18 cellular contexts compared by ENCODE assay signal in genomic region chr7:44434201-44434600, GRCh38. TPM values are rescaled to one million over a fixed set of nuclear protein-coding genes. Genes with fewer than 3 reads are reported as not detected.
DNase-seq lines count a peak whose midpoint lies in the region; ATAC-seq and TF ChIP-seq lines count a peak whose summit lies in the region.
"Had no signal": no experiment of that assay in that cellular context is flagged by ENCODE, and none has a peak within 500 bp of the region (broad histone marks: within the 10 kb centered on the region; RNA-seq: fewer than 3 reads in every experiment).

No MANE protein-coding gene starts in this region.

- no peak for DNase-seq in activated T-cell treated with anti-CD3 and anti-CD28 coated beads, Interleukin-2, amount 50 U/mL, for 24 hours
- no peak for DNase-seq in activated T-cell treated with anti-CD3 and anti-CD28 coated beads, Interleukin-2, amount 50 U/mL, for 1 hour
- DNase-seq in WTC11 (ENCODE audit: low spot score), result no peak
- DNase-seq in left cardiac atrium, result no peak
- DNase-seq in OCI-M2 (lab: John Stamatoyannopoulos, UW; ENCODE audit: unreplicated experiment), result no peak
- DNase-seq: activated CD4-positive, alpha-beta memory T cell treated with anti-CD3 and anti-CD28 coated beads, Interleukin-2, amount 10 ng/mL, durations not matched to agents 7 days and 5 days; activated naive CD4-positive, alpha-beta T cell treated with anti-CD3 and anti-CD28 coated beads, Interleukin-2, amount 10 ng/mL, durations not matched to agents 7 days and 5 days; Kasumi-1; NCI-H1092; NCI-H1930; NK-92 treated with Interleukin-12 subunit alpha and Interleukin-12 subunit beta, amount 100 ng/mL, for 24 hours; pancreas had no signal

- H3K36me3 Mint-ChIP-seq in activated T-cell treated with anti-CD3 and anti-CD28 coated beads, Interleukin-2, amount 50 U/mL, for 24 hours (ENCODE audit: low read depth), result peaks cover 51% of the 10 kb centered on the region
- H3K36me3 Mint-ChIP-seq in WTC11, result peaks cover 2% of the 10 kb centered on the region; the same call in 1 of the 2 replicates

- no peaks in the 10 kb centered on the region for H3K9me3 Mint-ChIP-seq in activated T-cell treated with anti-CD3 and anti-CD28 coated beads, Interleukin-2, amount 50 U/mL, for 24 hours
- H3K9me3 Mint-ChIP-seq in WTC11, result no peaks in the 10 kb centered on the region
- H3K9me3 Mint-ChIP-seq: activated CD4-positive, alpha-beta memory T cell treated with anti-CD3 and anti-CD28 coated beads, Interleukin-2, amount 10 ng/mL, durations not matched to agents 7 days and 5 days; activated naive CD4-positive, alpha-beta T cell treated with anti-CD3 and anti-CD28 coated beads, Interleukin-2, amount 10 ng/mL, durations not matched to agents 7 days and 5 days; memory B cell had no signal

- no peak for ATAC-seq in WTC11
- ATAC-seq in left cardiac atrium, result peak; percentile 65 to 72
- ATAC-seq in HG03025 (IDR thresholded peaks at IDR 0.05; ENCODE audit: low FRiP score, unreplicated experiment), result no peak
- ATAC-seq in HG02840 (IDR thresholded peaks at IDR 0.05; ENCODE audit: low FRiP score, unreplicated experiment), result no peak

- no peak overlapping the region for H3K4me3 Mint-ChIP-seq in activated T-cell treated with anti-CD3 and anti-CD28 coated beads, Interleukin-2, amount 50 U/mL, for 24 hours
- no peak overlapping the region for H3K4me3 Mint-ChIP-seq in WTC11
- H3K4me3 Mint-ChIP-seq: activated CD4-positive, alpha-beta memory T cell treated with anti-CD3 and anti-CD28 coated beads, Interleukin-2, amount 10 ng/mL, durations not matched to agents 7 days and 5 days; activated naive CD4-positive, alpha-beta T cell treated with anti-CD3 and anti-CD28 coated beads, Interleukin-2, amount 10 ng/mL, durations not matched to agents 7 days and 5 days; memory B cell had no signal

- H3K36me3 ChIP-seq in skeletal muscle tissue (ENCODE audit: control insufficient read depth in 3 of 3, insufficient read depth in 3 of 3, low read length in 3 of 3), result peaks cover 0 to 3% (median 3%) of the 10 kb centered on the region in 3 donors
- H3K36me3 ChIP-seq: pancreas had no signal

- no peak overlapping the region for H3K9ac ChIP-seq in skeletal muscle tissue (ENCODE audit: low read depth in 1 of 3, low read length in 3 of 3)
- H3K9ac ChIP-seq: BLaER1 treated with 17β-estradiol and CSF1 and Interleukin-3, amounts not matched to agents 10 nM and 100 nM had no signal

- H3K4me1 Mint-ChIP-seq in activated T-cell treated with anti-CD3 and anti-CD28 coated beads, Interleukin-2, amount 50 U/mL, for 24 hours (ENCODE audit: low read depth), result peaks cover 65% of the 10 kb centered on the region
- peaks cover 11% of the 10 kb centered on the region for H3K4me1 Mint-ChIP-seq in WTC11

- H3K27me3 Mint-ChIP-seq in activated T-cell treated with anti-CD3 and anti-CD28 coated beads, Interleukin-2, amount 50 U/mL, for 24 hours, result no peaks in the 10 kb centered on the region
- no peaks in the 10 kb centered on the region for H3K27me3 Mint-ChIP-seq in WTC11 (ENCODE audit: low read depth)
- H3K27me3 Mint-ChIP-seq: activated CD4-positive, alpha-beta memory T cell treated with anti-CD3 and anti-CD28 coated beads, Interleukin-2, amount 10 ng/mL, durations not matched to agents 7 days and 5 days; activated naive CD4-positive, alpha-beta T cell treated with anti-CD3 and anti-CD28 coated beads, Interleukin-2, amount 10 ng/mL, durations not matched to agents 7 days and 5 days; memory B cell had no signal

- no peak overlapping the region for H3K4me3 ChIP-seq in skeletal muscle tissue (ENCODE audit: low read length in 3 of 3)
- H3K4me3 ChIP-seq: BLaER1 treated with 17β-estradiol and CSF1 and Interleukin-3, amounts not matched to agents 10 nM and 100 nM; pancreas; SK-N-MC had no signal

- peak overlapping the region; percentile 16 for H3K27ac ChIP-seq in skeletal muscle tissue (ENCODE audit: low read depth, low read length)
- H3K27ac ChIP-seq: pancreas, SK-N-MC had no signal

- intact Hi-C loops in left cardiac atrium (cut with DNase I), result no loop called here

- peaks cover 35 to 49% (median 40%) of the 10 kb centered on the region in 3 donors for H3K4me1 ChIP-seq in skeletal muscle tissue (ENCODE audit: control insufficient read depth in 3 of 3, insufficient read depth in 3 of 3, low read length in 3 of 3)
- H3K4me1 ChIP-seq: pancreas had no signal

- CTCF ChIA-PET in WTC11 (lab: Charles Lee), result no interaction called here

- H3K27ac Mint-ChIP-seq in activated T-cell treated with anti-CD3 and anti-CD28 coated beads, Interleukin-2, amount 50 U/mL, for 24 hours, result peak overlapping the region; percentile 45
- peak overlapping the region; percentile 47; the same call in 1 of the 2 replicates for H3K27ac Mint-ChIP-seq in WTC11
- H3K27ac Mint-ChIP-seq: activated CD4-positive, alpha-beta memory T cell treated with anti-CD3 and anti-CD28 coated beads, Interleukin-2, amount 10 ng/mL, durations not matched to agents 7 days and 5 days; activated naive CD4-positive, alpha-beta T cell treated with anti-CD3 and anti-CD28 coated beads, Interleukin-2, amount 10 ng/mL, durations not matched to agents 7 days and 5 days; memory B cell had no signal

- no peaks in the 10 kb centered on the region for H3K27me3 ChIP-seq in skeletal muscle tissue (ENCODE audit: control insufficient read depth in 3 of 3, insufficient read depth in 3 of 3, low read length in 3 of 3)
- H3K27me3 ChIP-seq: BLaER1 treated with 17β-estradiol and CSF1 and Interleukin-3, amounts not matched to agents 10 nM and 100 nM; pancreas had no signal

- no peaks in the 10 kb centered on the region for H3K9me3 ChIP-seq in skeletal muscle tissue (ENCODE audit: control insufficient read depth in 3 of 3, low read length in 3 of 3)
- H3K9me3 ChIP-seq: BLaER1 treated with 17β-estradiol and CSF1 and Interleukin-3, amounts not matched to agents 10 nM and 100 nM; pancreas had no signal

- TF ChIP-seq CTCF in WTC11 (IDR thresholded peaks at IDR 0.05), result no peak

- POLR2A ChIA-PET in WTC11 (lab: Charles Lee), result interaction anchor here (1.3 kb wide), 1 partner anchor 34 kb away, joined by 4 read pairs; no protein-coding TSS in a partner anchor

TF ChIP-seq in WTC11, 78 proteins besides CTCF, POLR2A, EP300 and RAD21:
- no peak for TF ChIP-seq FOXJ3 (CRISPR knock-in tag; IDR thresholded peaks at IDR 0.05; ENCODE audit: borderline replicate concordance)
- TF ChIP-seq MAX (CRISPR knock-in tag; IDR thresholded peaks at IDR 0.05), result no peak
- no peak for TF ChIP-seq PRRX2 (CRISPR knock-in tag; IDR thresholded peaks at IDR 0.05)
- no peak for TF ChIP-seq ZNF263 (CRISPR knock-in tag; IDR thresholded peaks at IDR 0.05; ENCODE audit: low read depth)

RNA-seq across cellular contexts. Expression of gene NUDCD3, which starts 56.3 kb away (rescaled TPM):
- total RNA-seq in WTC11 (2021) (71.8 to 83.9 TPM (median 82.7 TPM) in 3 replicates), left cardiac atrium (100 to 1,000 TPM in 1 of 2 donors, 10 to 100 TPM in 1; 83.7 to 104 TPM), skeletal muscle tissue (59.5 TPM)

Comparison
In these comparisons a context has a peak if more than half of its experiments do, and no peak if none do; other contexts are left out.
1. ATAC-seq: peak in left cardiac atrium (2 of 2); none in WTC11 (single experiment), HG03025 (single experiment) and HG02840 (single experiment).